ENCODE assay signal across 27 cellular contexts in the genomic region with DNA sequence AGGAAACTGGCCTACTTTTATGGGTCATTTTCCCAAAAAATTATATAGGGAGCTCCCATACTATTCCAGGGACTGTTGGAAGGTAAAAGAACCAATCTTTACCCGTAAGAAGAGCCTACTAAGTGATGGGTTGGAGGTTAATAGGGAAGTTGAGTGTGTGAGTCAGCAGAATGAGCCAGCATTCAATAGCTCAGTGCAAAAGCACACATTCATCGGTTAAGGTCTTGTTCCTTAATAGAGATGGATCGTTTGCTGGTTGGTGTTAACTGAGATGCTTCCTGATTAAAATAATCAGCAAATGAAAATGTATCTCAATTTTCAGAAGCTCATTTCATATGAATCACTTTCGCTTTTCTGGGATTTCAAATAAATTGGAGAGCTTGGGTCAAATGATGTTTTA.
DNase-seq lines count a peak whose midpoint lies in the region; ATAC-seq, FAIRE-seq and TF ChIP-seq lines count a peak whose summit lies in the region.
"Had no signal": no experiment of that assay in that cellular context is flagged by ENCODE, and none has a peak within 500 bp of the region (broad histone marks: within the 10 kb centered on the region; RNA-seq: fewer than 3 reads in every experiment).

No MANE protein-coding gene starts in this region.

- peaks cover 3 to 9% of the 10 kb centered on the region in 2 donors for H3K36me3 Mint-ChIP-seq in activated T-cell treated with anti-CD3 and anti-CD28 coated beads, Interleukin-2, amount 50 U/mL, for 72 hours (ENCODE audit: insufficient read depth in 2 of 2)
- H3K36me3 Mint-ChIP-seq in activated T-cell treated with anti-CD3 and anti-CD28 coated beads, Interleukin-2, amount 50 U/mL, for 4 hours (ENCODE audit: insufficient read depth): peaks cover 8% of the 10 kb centered on the region
- no peaks in the 10 kb centered on the region for H3K36me3 Mint-ChIP-seq in stimulated activated memory B cell treated with anti-CD40 and anti-IgM and Interleukin-4, amounts not matched to agents 10 μg/mL and 1 μg/mL and 100 μg/mL, for 72 hours
- H3K36me3 Mint-ChIP-seq: natural killer cell had no signal

- no peak for ATAC-seq in activated T-cell treated with anti-CD3 and anti-CD28 coated beads, Interleukin-2, amount 50 U/mL, for 72 hours (replicated peaks in 1 of 2)
- ATAC-seq in activated T-cell treated with anti-CD3 and anti-CD28 coated beads, Interleukin-2, amount 50 U/mL, for 4 hours: no peak
- ATAC-seq in Panc1: no peak
- ATAC-seq in K562: no peak
- ATAC-seq in GM18907 (IDR thresholded peaks at IDR 0.05; ENCODE audit: unreplicated experiment): no peak
- ATAC-seq in HG03280 (IDR thresholded peaks at IDR 0.05; ENCODE audit: unreplicated experiment): no peak
- ATAC-seq in stimulated activated memory B cell treated with anti-CD40 and anti-IgM and Interleukin-4, amounts not matched to agents 10 μg/mL and 1 μg/mL and 100 μg/mL, for 72 hours: no peak
- ATAC-seq: gastrocnemius medialis; stimulated activated naive CD8-positive, alpha-beta T cell treated with anti-CD3 and anti-CD28 coated beads, Interleukin-15, Interleukin-2, amounts not matched to agents 100 U/mL and 50 U/mL, for 24 hours; T-cell had no signal

- H4K20me1 ChIP-seq in K562 (replicated peaks; ENCODE audit: control insufficient read depth, insufficient read depth, low read length): no peaks in the 10 kb centered on the region; the same call in 1 of the 2 replicates

- H3K9me3 ChIP-seq in Panc1 (ENCODE audit: control insufficient read depth, insufficient read depth, low read depth, low read length) (no peaks in the 10 kb centered on the region), K562 (replicated peaks; ENCODE audit: control insufficient read depth, insufficient read depth, low read depth, low read length) (no peaks in the 10 kb centered on the region)
- H3K9me3 ChIP-seq: gastrocnemius medialis, SJCRH30 had no signal

- POLR2A ChIA-PET in Panc1 (lab: Charles Lee) (interaction anchor here (1.3 kb wide), 1 partner anchor 27 kb away, joined by 3 read pairs; no protein-coding TSS in a partner anchor), K562 (lab: Yijun Ruan, JAX) (interaction anchor here (0.9 kb wide), 1 partner anchor 45 kb away, joined by 3 read pairs; no protein-coding TSS in a partner anchor)

- no peak for FAIRE-seq in K562 (lab: Jason Lieb, UNC)
- FAIRE-seq: kidney had no signal

- H3K4me1 ChIP-seq in Panc1 (ENCODE audit: control insufficient read depth, insufficient read depth, low read length): peaks cover 38% of the 10 kb centered on the region
- no peaks in the 10 kb centered on the region for H3K4me1 ChIP-seq in K562 (replicated peaks in 1 of 2; ENCODE audit: control insufficient read depth in 2 of 2, insufficient read depth in 2 of 2, low read length in 2 of 2)
- H3K4me1 ChIP-seq: gastrocnemius medialis, SJCRH30 had no signal

- no peaks in the 10 kb centered on the region for H3K9me3 Mint-ChIP-seq in activated T-cell treated with anti-CD3 and anti-CD28 coated beads, Interleukin-2, amount 50 U/mL, for 72 hours
- no peaks in the 10 kb centered on the region for H3K9me3 Mint-ChIP-seq in activated T-cell treated with anti-CD3 and anti-CD28 coated beads, Interleukin-2, amount 50 U/mL, for 4 hours
- no peaks in the 10 kb centered on the region for H3K9me3 Mint-ChIP-seq in stimulated activated memory B cell treated with anti-CD40 and anti-IgM and Interleukin-4, amounts not matched to agents 10 μg/mL and 1 μg/mL and 100 μg/mL, for 72 hours
- H3K9me3 Mint-ChIP-seq: activated CD4-positive, alpha-beta memory T cell treated with anti-CD3 and anti-CD28 coated beads, Interleukin-2, amount 10 ng/mL, durations not matched to agents 7 days and 5 days; activated naive CD4-positive, alpha-beta T cell treated with anti-CD3 and anti-CD28 coated beads, Interleukin-2, amount 50 U/mL, for 24 hours; activated T-helper 2 cell treated with anti-CD3 and anti-CD28 coated beads, Interferon-gamma antibody, Interleukin-2, Interleukin-4, amounts not matched to agents 10 μg/mL and 5 μg/mL and 100 μg/mL, durations not matched to agents 14 hours and 24 hours and 36 hours; CD4-positive, CD25-positive, alpha-beta regulatory T cell; natural killer cell; T-cell had no signal

- intact Hi-C loops in Panc1 (cut with micrococcal nuclease; ENCODE audit: unreplicated experiment) (no loop called here), K562 (cut with micrococcal nuclease) (no loop called here)

- H3K36me3 ChIP-seq in Panc1 (ENCODE audit: control insufficient read depth, insufficient read depth, low read length): no peaks in the 10 kb centered on the region
- H3K36me3 ChIP-seq in K562 (ENCODE audit: control insufficient read depth, insufficient read depth, low read length): no peaks in the 10 kb centered on the region
- H3K36me3 ChIP-seq: brain microvascular endothelial cell, gastrocnemius medialis, SJCRH30 had no signal

- H2AFZ ChIP-seq in K562 (ENCODE audit: low read depth, low read length): no peak overlapping the region
- H2AFZ ChIP-seq: GM23248 had no signal

- TF ChIP-seq POLR2A in K562 (conservative IDR thresholded peaks at IDR 0.05): no peak

- H3K27me3 ChIP-seq in Panc1 (ENCODE audit: control insufficient read depth, insufficient read depth, low read length): no peaks in the 10 kb centered on the region
- peaks cover 61 to 83% of the 10 kb centered on the region in 2 experiments for H3K27me3 ChIP-seq in K562 (ENCODE audit: control insufficient read depth in 2 of 2, insufficient read depth in 2 of 2, low read length in 2 of 2)
- H3K27me3 ChIP-seq: brain microvascular endothelial cell, gastrocnemius medialis, SJCRH30 had no signal

- no peak overlapping the region for H3K4me3 Mint-ChIP-seq in activated T-cell treated with anti-CD3 and anti-CD28 coated beads, Interleukin-2, amount 50 U/mL, for 72 hours
- no peak overlapping the region for H3K4me3 Mint-ChIP-seq in activated T-cell treated with anti-CD3 and anti-CD28 coated beads, Interleukin-2, amount 50 U/mL, for 4 hours
- H3K4me3 Mint-ChIP-seq in stimulated activated memory B cell treated with anti-CD40 and anti-IgM and Interleukin-4, amounts not matched to agents 10 μg/mL and 1 μg/mL and 100 μg/mL, for 72 hours: no peak overlapping the region
- H3K4me3 Mint-ChIP-seq: activated CD4-positive, alpha-beta memory T cell treated with anti-CD3 and anti-CD28 coated beads, Interleukin-2, amount 10 ng/mL, durations not matched to agents 7 days and 5 days; activated naive CD4-positive, alpha-beta T cell treated with anti-CD3 and anti-CD28 coated beads, Interleukin-2, amount 50 U/mL, for 24 hours; CD4-positive, CD25-positive, alpha-beta regulatory T cell; natural killer cell; T-cell had no signal

- TF ChIP-seq RAD21 in K562 (CRISPR knock-in tag; conservative IDR thresholded peaks at IDR 0.05 in 1 of 2, IDR thresholded peaks at IDR 0.05 in 1 of 2): no peak

- no peak overlapping the region for H3K4me2 ChIP-seq in K562 (ENCODE audit: insufficient read depth, low read length)

- no peaks in the 10 kb centered on the region for H3K79me2 ChIP-seq in K562 (ENCODE audit: control insufficient read depth, insufficient read depth, low read length)

- H3K9ac ChIP-seq in K562 (ENCODE audit: insufficient read depth in 1 of 2, low read depth in 2 of 2, low read length in 2 of 2): no peak overlapping the region
- H3K9ac ChIP-seq: GM23248 had no signal

- H3K27ac Mint-ChIP-seq in activated T-cell treated with anti-CD3 and anti-CD28 coated beads, Interleukin-2, amount 50 U/mL, for 72 hours: peak overlapping the region; percentile 26
- H3K27ac Mint-ChIP-seq in stimulated activated memory B cell treated with anti-CD40 and anti-IgM and Interleukin-4, amounts not matched to agents 10 μg/mL and 1 μg/mL and 100 μg/mL, for 72 hours: no peak overlapping the region
- H3K27ac Mint-ChIP-seq: activated CD4-positive, alpha-beta memory T cell treated with anti-CD3 and anti-CD28 coated beads, Interleukin-2, amount 10 ng/mL, durations not matched to agents 7 days and 5 days; activated naive CD4-positive, alpha-beta T cell treated with anti-CD3 and anti-CD28 coated beads, Interleukin-2, amount 50 U/mL, for 24 hours; activated T-helper 2 cell treated with anti-CD3 and anti-CD28 coated beads, Interferon-gamma antibody, Interleukin-2, Interleukin-4, amounts not matched to agents 10 μg/mL and 5 μg/mL and 100 μg/mL, durations not matched to agents 14 hours and 24 hours and 36 hours had no signal

- H3K4me3 ChIP-seq in Panc1 (ENCODE audit: low read depth in 2 of 2, low read length in 2 of 2): no peak overlapping the region
- H3K4me3 ChIP-seq in K562: no peak overlapping the region
- H3K4me3 ChIP-seq: gastrocnemius medialis, GM23248, SJCRH30 had no signal

- no peaks in the 10 kb centered on the region for H3K27me3 Mint-ChIP-seq in activated T-cell treated with anti-CD3 and anti-CD28 coated beads, Interleukin-2, amount 50 U/mL, for 72 hours (ENCODE audit: low read depth)
- no peaks in the 10 kb centered on the region for H3K27me3 Mint-ChIP-seq in activated T-cell treated with anti-CD3 and anti-CD28 coated beads, Interleukin-2, amount 50 U/mL, for 4 hours (ENCODE audit: low read depth)
- H3K27me3 Mint-ChIP-seq in stimulated activated memory B cell treated with anti-CD40 and anti-IgM and Interleukin-4, amounts not matched to agents 10 μg/mL and 1 μg/mL and 100 μg/mL, for 72 hours: peaks cover 8% of the 10 kb centered on the region
- H3K27me3 Mint-ChIP-seq: activated CD4-positive, alpha-beta memory T cell treated with anti-CD3 and anti-CD28 coated beads, Interleukin-2, amount 10 ng/mL, durations not matched to agents 7 days and 5 days; activated naive CD4-positive, alpha-beta T cell treated with anti-CD3 and anti-CD28 coated beads, Interleukin-2, amount 50 U/mL, for 24 hours; CD4-positive, CD25-positive, alpha-beta regulatory T cell; T-cell had no signal

- TF ChIP-seq EP300 in K562 (IDR thresholded peaks at IDR 0.05; ENCODE audit: low read length): no peak

- no peak for TF ChIP-seq CTCF in Panc1 (IDR thresholded peaks at IDR 0.05)
- TF ChIP-seq CTCF in K562 (IDR thresholded peaks at IDR 0.05 in 2 of 3, conservative IDR thresholded peaks at IDR 0.05 in 1 of 3; ENCODE audit: insufficient read depth in 2 of 3, low read depth in 1 of 3, low read length in 3 of 3): no peak

- WGBS in K562 (ENCODE audit: insufficient coverage, low coverage, missing lambda C conversion rate): 5% methylated on average over 4 of the region's 4 CpGs

- in situ Hi-C loops in Panc1 (cut with HindIII; ENCODE audit: low pct_unique_long_range_greater_than_20kb, low sequenced_read_pairs) (no loop called here), K562 (cut with MboI) (no loop called here)

- BruUV-seq in Panc1 (replicated peaks; lab: Mats Ljungman, UMichigan) (no TSS peak), K562 (replicated peaks; lab: Mats Ljungman, UMichigan) (no TSS peak)

- H3K9me1 ChIP-seq in K562 (ENCODE audit: control insufficient read depth, insufficient read depth, low read length): no peaks in the 10 kb centered on the region

- peak overlapping the region; percentile 57; the same call in 1 of the 2 replicates for H3K27ac ChIP-seq in Panc1 (ENCODE audit: low read length)
- H3K27ac ChIP-seq in K562 (ENCODE audit: extremely low read depth, low read depth, low read length): no peak overlapping the region
- H3K27ac ChIP-seq: brain microvascular endothelial cell, gastrocnemius medialis, GM23248, SJCRH30 had no signal

- CTCF ChIA-PET in Panc1 (lab: Charles Lee): no interaction called here
- CTCF ChIA-PET in K562 (lab: Yijun Ruan, JAX; ENCODE audit: low intra/inter-chr PET ratio): no interaction called here

- H3K4me1 Mint-ChIP-seq in activated T-cell treated with anti-CD3 and anti-CD28 coated beads, Interleukin-2, amount 50 U/mL, for 72 hours (ENCODE audit: low read depth): peaks cover 47% of the 10 kb centered on the region
- H3K4me1 Mint-ChIP-seq in activated T-cell treated with anti-CD3 and anti-CD28 coated beads, Interleukin-2, amount 50 U/mL, for 4 hours (ENCODE audit: low read depth): peaks cover 16% of the 10 kb centered on the region
- no peaks in the 10 kb centered on the region for H3K4me1 Mint-ChIP-seq in stimulated activated memory B cell treated with anti-CD40 and anti-IgM and Interleukin-4, amounts not matched to agents 10 μg/mL and 1 μg/mL and 100 μg/mL, for 72 hours

- no peak for DNase-seq in activated T-cell treated with anti-CD3 and anti-CD28 coated beads, Interleukin-2, amount 50 U/mL, for 72 hours
- DNase-seq in activated T-cell treated with anti-CD3 and anti-CD28 coated beads, Interleukin-2, amount 50 U/mL, for 4 hours: no peak
- DNase-seq in Panc1 (ENCODE audit: low read depth, low spot score) (no peak), K562 (ENCODE audit: extremely low read depth in 1 of 4, low spot score in 3 of 4) (no peak), COLO668 (lab: John Stamatoyannopoulos, UW; ENCODE audit: unreplicated experiment) (no peak)
- DNase-seq: 8988T; activated CD4-positive, alpha-beta memory T cell treated with anti-CD3 and anti-CD28 coated beads, Interleukin-2, amount 10 ng/mL, durations not matched to agents 7 days and 5 days; amniotic stem cell; brain microvascular endothelial cell; CD4-positive, CD25-positive, alpha-beta regulatory T cell; cerebellar nuclear complex; gastrocnemius medialis; GM23248; IMR-90; kidney; natural killer cell; NCI-H1105 treated with DMSO at 0.1 percent for 48 hours; NCI-H187 treated with DMSO at 0.1 percent for 48 hours; NCI-H524 treated with DMSO at 0.1 percent for 48 hours; SJCRH30; stimulated activated naive CD8-positive, alpha-beta T cell treated with anti-CD3 and anti-CD28 coated beads, Interleukin-15, Interleukin-2, amounts not matched to agents 100 U/mL and 50 U/mL, for 24 hours; T-cell had no signal
